ENCODE assay signal across 1 cellular context in the genomic region with DNA sequence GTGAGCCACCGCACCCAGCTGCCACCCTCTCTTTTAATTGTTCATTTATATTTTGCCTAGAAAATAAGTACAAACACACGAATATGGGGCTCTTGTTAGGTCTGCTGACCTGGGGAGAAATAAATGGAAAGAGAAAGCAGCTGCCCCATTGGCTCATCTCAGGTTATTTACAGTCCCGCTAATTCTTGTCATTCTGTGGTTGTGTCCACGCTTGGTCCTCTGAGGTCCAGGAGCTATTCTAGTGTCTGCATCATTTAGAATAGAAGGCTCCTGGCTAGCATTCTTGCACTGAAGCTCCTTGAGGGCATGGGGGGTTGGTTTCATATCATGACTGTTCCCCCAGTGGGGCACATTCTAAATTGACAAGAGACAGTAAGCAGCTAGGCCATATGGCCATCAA.
TF ChIP-seq lines count a peak whose summit lies in the region.

No MANE protein-coding gene starts in this region.

TF ChIP-seq in IMR-90, 13 proteins besides CTCF, POLR2A, EP300 and RAD21 (continued from another document):
- TF ChIP-seq, protein P1, sequence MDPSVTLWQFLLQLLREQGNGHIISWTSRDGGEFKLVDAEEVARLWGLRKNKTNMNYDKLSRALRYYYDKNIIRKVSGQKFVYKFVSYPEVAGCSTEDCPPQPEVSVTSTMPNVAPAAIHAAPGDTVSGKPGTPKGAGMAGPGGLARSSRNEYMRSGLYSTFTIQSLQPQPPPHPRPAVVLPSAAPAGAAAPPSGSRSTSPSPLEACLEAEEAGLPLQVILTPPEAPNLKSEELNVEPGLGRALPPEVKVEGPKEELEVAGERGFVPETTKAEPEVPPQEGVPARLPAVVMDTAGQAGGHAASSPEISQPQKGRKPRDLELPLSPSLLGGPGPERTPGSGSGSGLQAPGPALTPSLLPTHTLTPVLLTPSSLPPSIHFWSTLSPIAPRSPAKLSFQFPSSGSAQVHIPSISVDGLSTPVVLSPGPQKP (IDR thresholded peaks at IDR 0.05; ENCODE audit: borderline replicate concordance, low read depth, low read length), result no peak
- no peak for TF ChIP-seq RFX5 (IDR thresholded peaks at IDR 0.05; ENCODE audit: low read depth, low read length)
